13 cellular contexts compared by ENCODE assay signal in genomic region chr7:34058791-34059550, GRCh38.
DNase-seq lines count a peak whose midpoint lies in the region; TF ChIP-seq lines count a peak whose summit lies in the region.
"Had no signal": no experiment of that assay in that cellular context is flagged by ENCODE, and none has a peak within 500 bp of the region (broad histone marks: within the 10 kb centered on the region; RNA-seq: fewer than 3 reads in every experiment).

No MANE protein-coding gene starts in this region.

- WGBS in neuronal stem cell (ENCODE audit: extremely low coverage in 2 of 2, insufficient read length in 2 of 2, insufficient replicate concordance in 1 of 2), 2 donors: no CpG with 5 or more reads among the region's 7 CpGs

- CTCF ChIA-PET in Caco-2 (lab: Charles Lee): no interaction called here

- no peak overlapping the region for H2AK5ac ChIP-seq in neuronal stem cell (ENCODE audit: low read depth, low read length)

- H4K91ac ChIP-seq in neuronal stem cell (ENCODE audit: low read depth, low read length, poor library complexity): no peak overlapping the region

- H3K27me3 Mint-ChIP-seq in Caco-2 (ENCODE audit: insufficient read depth, unreplicated experiment): peaks cover 4% of the 10 kb centered on the region

- H3K4ac ChIP-seq in neuronal stem cell (ENCODE audit: low read length): no peak overlapping the region

- H2BK5ac ChIP-seq in neuronal stem cell (ENCODE audit: low read length): no peak overlapping the region

- no peak overlapping the region for H3K9ac ChIP-seq in neuronal stem cell (ENCODE audit: low read depth, low read length, poor library complexity)

- no peaks in the 10 kb centered on the region for H3K9me3 Mint-ChIP-seq in Caco-2 (ENCODE audit: unreplicated experiment)
- H3K9me3 Mint-ChIP-seq: memory B cell had no signal

- H3K23ac ChIP-seq in neuronal stem cell (ENCODE audit: low read depth, low read length, poor library complexity): no peak overlapping the region

- H2BK120ac ChIP-seq in neuronal stem cell (ENCODE audit: low read depth, low read length): no peak overlapping the region

- no peak overlapping the region for H3K18ac ChIP-seq in neuronal stem cell (ENCODE audit: low read length)

- no peak overlapping the region for H2BK12ac ChIP-seq in neuronal stem cell (ENCODE audit: low read length)

- H3K36me3 ChIP-seq in neuronal stem cell (replicated peaks in 1 of 2; ENCODE audit: control insufficient read depth in 2 of 2, insufficient read depth in 2 of 2, low read length in 2 of 2): no peaks in the 10 kb centered on the region
- no peaks in the 10 kb centered on the region for H3K36me3 ChIP-seq in Caco-2 (ENCODE audit: control insufficient read depth, insufficient read depth, low read length)
- H3K36me3 ChIP-seq: esophagus squamous epithelium had no signal

- H3K4me3 Mint-ChIP-seq in Caco-2 (ENCODE audit: unreplicated experiment): no peak overlapping the region
- H3K4me3 Mint-ChIP-seq: memory B cell had no signal

- H3K4me1 Mint-ChIP-seq in Caco-2 (ENCODE audit: low read depth, unreplicated experiment): peaks cover 7% of the 10 kb centered on the region
- H3K4me1 Mint-ChIP-seq: memory B cell had no signal

- no peak for TF ChIP-seq CTCF in Caco-2 (IDR thresholded peaks at IDR 0.05; ENCODE audit: insufficient read depth in 1 of 2, low read depth in 1 of 2, low read length in 1 of 2, severe bottlenecking in 1 of 2, unreplicated experiment in 1 of 2)

- H3K27me3 ChIP-seq in neuronal stem cell (ENCODE audit: control insufficient read depth in 3 of 3, insufficient read depth in 3 of 3, low read depth in 1 of 3, low read length in 3 of 3) (no peaks in the 10 kb centered on the region), Caco-2 (replicated peaks; ENCODE audit: control insufficient read depth, insufficient read depth, low read length) (no peaks in the 10 kb centered on the region)
- H3K27me3 ChIP-seq: esophagus squamous epithelium had no signal

- no peaks in the 10 kb centered on the region for H3K36me3 Mint-ChIP-seq in Caco-2 (ENCODE audit: insufficient read depth, unreplicated experiment)
- H3K36me3 Mint-ChIP-seq: memory B cell had no signal

- DNase-seq in NCI-H1092 (lab: John Stamatoyannopoulos, UW) (peak; percentile 35), anterior cingulate cortex (lab: John Stamatoyannopoulos, UW) (peak in 51 of 58 donors; percentile 7 to 85 (median 50)), hippocampal formation (lab: John Stamatoyannopoulos, UW) (peak; percentile 54 to 77), superior temporal gyrus (ENCODE audit: extremely low spot score) (peak; percentile 69), neuronal stem cell (ENCODE audit: low spot score) (no peak), Caco-2 (no peak), NCI-H2107 (lab: John Stamatoyannopoulos, UW) (no peak)
- DNase-seq: activated T-cell treated with anti-CD3 and anti-CD28 coated beads for 4 hours, aorta, DMS153, esophagus squamous epithelium, NCI-H1417 treated with DMSO at 0.1 percent for 48 hours had no signal

- no peak overlapping the region for H3K14ac ChIP-seq in neuronal stem cell (ENCODE audit: low read length)

- no peak overlapping the region for H3K4me3 ChIP-seq in neuronal stem cell (ENCODE audit: low read length in 2 of 2)
- H3K4me3 ChIP-seq in Caco-2 (ENCODE audit: low read depth, low read length): no peak overlapping the region
- H3K4me3 ChIP-seq: esophagus squamous epithelium had no signal

- H3K27ac ChIP-seq in neuronal stem cell (replicated peaks; ENCODE audit: low read length): no peak overlapping the region

- no peak overlapping the region for H3K27ac Mint-ChIP-seq in Caco-2 (ENCODE audit: unreplicated experiment)
- H3K27ac Mint-ChIP-seq: memory B cell had no signal

- H2BK15ac ChIP-seq in neuronal stem cell (ENCODE audit: low read length): no peak overlapping the region

- no peaks in the 10 kb centered on the region for H3K79me1 ChIP-seq in neuronal stem cell (ENCODE audit: low read depth, low read length)

- POLR2A ChIA-PET in Caco-2 (lab: Charles Lee): no interaction called here

- no peak overlapping the region for H2AFZ ChIP-seq in neuronal stem cell (ENCODE audit: low read length)

- H4K8ac ChIP-seq in neuronal stem cell (ENCODE audit: low read depth, low read length): no peak overlapping the region

- no peak overlapping the region for H3K4me2 ChIP-seq in neuronal stem cell (ENCODE audit: insufficient read depth, low read length, poor library complexity, severe bottlenecking)

- no TSS peak for BruUV-seq in Caco-2 (replicated peaks; lab: Mats Ljungman, UMichigan)

- peaks cover 0 to 12% of the 10 kb centered on the region in 2 donors for H3K4me1 ChIP-seq in neuronal stem cell (ENCODE audit: control insufficient read depth in 2 of 2, insufficient read depth in 1 of 2, low read depth in 1 of 2, low read length in 2 of 2)
- H3K4me1 ChIP-seq in Caco-2: no peaks in the 10 kb centered on the region

- H3K9me3 ChIP-seq in neuronal stem cell (replicated peaks in 1 of 2; ENCODE audit: control insufficient read depth in 2 of 2, insufficient read depth in 1 of 2, low read depth in 1 of 2, low read length in 2 of 2) (no peaks in the 10 kb centered on the region), Caco-2 (no peaks in the 10 kb centered on the region)
- H3K9me3 ChIP-seq: esophagus squamous epithelium had no signal

- intact Hi-C loops in Caco-2 (cut with micrococcal nuclease; ENCODE audit: unreplicated experiment): no loop called here

Comparison
In these comparisons a context has a peak if more than half of its experiments do, and no peak if none do; other contexts are left out.
1. DNase-seq: peak in NCI-H1092 (single experiment), anterior cingulate cortex (51 of 58), hippocampal formation (2 of 2) and superior temporal gyrus (single experiment); none in neuronal stem cell (single experiment), Caco-2 (0 of 2) and NCI-H2107 (single experiment).